Comparison of ENCODE assay signal across 25 cellular contexts in the genomic region with DNA sequence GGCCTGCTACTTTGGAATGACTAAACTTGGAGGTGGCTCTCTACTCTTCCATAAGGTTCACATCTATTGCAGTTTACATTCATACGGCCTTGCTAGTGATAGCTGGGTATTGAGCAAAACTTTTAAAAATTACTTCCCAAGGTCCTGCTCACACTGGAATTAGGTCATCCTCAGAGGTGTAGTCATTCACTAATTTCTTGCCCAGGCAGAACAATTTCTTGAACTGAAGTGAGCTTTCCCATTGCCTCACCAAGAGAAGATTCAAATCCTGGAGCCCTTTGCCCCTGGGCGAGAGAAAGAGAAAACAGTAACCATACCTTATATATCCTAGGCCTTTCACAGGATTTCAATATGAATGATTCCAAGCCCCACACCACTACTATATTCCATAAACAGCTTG.
DNase-seq lines count a peak whose midpoint lies in the region; FAIRE-seq and TF ChIP-seq lines count a peak whose summit lies in the region.
"Had no signal": no experiment of that assay in that cellular context is flagged by ENCODE, and none has a peak within 500 bp of the region (broad histone marks: within the 10 kb centered on the region; RNA-seq: fewer than 3 reads in every experiment).

No MANE protein-coding gene starts in this region.

- no peaks in the 10 kb centered on the region for H3K36me3 Mint-ChIP-seq in astrocyte (ENCODE audit: low read depth, unreplicated experiment)
- no peaks in the 10 kb centered on the region for H3K36me3 Mint-ChIP-seq in endodermal cell (ENCODE audit: low read depth)
- H3K36me3 Mint-ChIP-seq in neural progenitor cell: peaks cover 2% of the 10 kb centered on the region
- H3K36me3 Mint-ChIP-seq: CD8-positive, alpha-beta memory T cell; IgD-negative memory B cell had no signal

- H3K4me2 ChIP-seq in astrocyte (ENCODE audit: low read length): no peak overlapping the region
- H3K4me2 ChIP-seq in hepatocyte: no peak overlapping the region
- H3K4me2 ChIP-seq in neural progenitor cell: peak overlapping the region; percentile 27

- no peak overlapping the region for H3K9ac ChIP-seq in astrocyte (ENCODE audit: low read length)
- H3K9ac ChIP-seq in endodermal cell (ENCODE audit: extremely low read depth, low read length, poor library complexity, severe bottlenecking): no peak overlapping the region
- no peak overlapping the region for H3K9ac ChIP-seq in neural progenitor cell
- H3K9ac ChIP-seq: GM23248 had no signal

- DNase-seq in astrocyte (ENCODE audit: low read depth): no peak
- DNase-seq in endodermal cell: no peak
- no peak for DNase-seq in hepatocyte (ENCODE audit: low spot score)
- DNase-seq in neural progenitor cell (ENCODE audit: low spot score): no peak
- no peak for DNase-seq in right atrium auricular region (ENCODE audit: low spot score)
- no peak for DNase-seq in testis
- DNase-seq in NCI-H748 (lab: John Stamatoyannopoulos, UW; ENCODE audit: unreplicated experiment): no peak
- no peak for DNase-seq in glomerular visceral epithelial cell (ENCODE audit: extremely low spot score)
- DNase-seq: ACHN; BE2C; C1 segment of cervical spinal cord; CD4-positive, CD25-positive, alpha-beta regulatory T cell; CD8-positive, alpha-beta memory T cell; COR-L47; DMS 273 treated with DMSO at 0.1 percent for 48 hours; DMS53; DND-41; GM23248 had no signal

- H3K4me1 ChIP-seq in astrocyte (ENCODE audit: insufficient read depth, low read length): peaks cover 5% of the 10 kb centered on the region
- H3K4me1 ChIP-seq in endodermal cell (ENCODE audit: control insufficient read depth, insufficient read depth, low read length): no peaks in the 10 kb centered on the region
- H3K4me1 ChIP-seq in hepatocyte (ENCODE audit: insufficient read depth): no peaks in the 10 kb centered on the region
- peaks cover 17% of the 10 kb centered on the region for H3K4me1 ChIP-seq in neural progenitor cell
- H3K4me1 ChIP-seq in right atrium auricular region: no peaks in the 10 kb centered on the region
- no peaks in the 10 kb centered on the region for H3K4me1 ChIP-seq in testis
- H3K4me1 ChIP-seq: BE2C had no signal

- H3K4me1 Mint-ChIP-seq in astrocyte (ENCODE audit: low read depth, unreplicated experiment): peaks cover 27% of the 10 kb centered on the region
- H3K4me1 Mint-ChIP-seq in endodermal cell: peaks cover 34% of the 10 kb centered on the region
- peaks cover 22% of the 10 kb centered on the region for H3K4me1 Mint-ChIP-seq in neural progenitor cell
- H3K4me1 Mint-ChIP-seq: CD4-positive, CD25-positive, alpha-beta regulatory T cell; CD8-positive, alpha-beta memory T cell had no signal

- TF ChIP-seq CTCF in astrocyte (IDR thresholded peaks at IDR 0.05; ENCODE audit: insufficient read depth, low read depth, low read length) (no peak), endodermal cell (conservative IDR thresholded peaks at IDR 0.05) (no peak), hepatocyte (IDR thresholded peaks at IDR 0.05; ENCODE audit: poor library complexity) (no peak), neural progenitor cell (IDR thresholded peaks at IDR 0.05) (no peak), right atrium auricular region (IDR thresholded peaks at IDR 0.05) (no peak), testis (IDR thresholded peaks at IDR 0.05) (no peak)

- H4K20me1 ChIP-seq in astrocyte (ENCODE audit: insufficient read depth, low read length) (no peaks in the 10 kb centered on the region), hepatocyte (ENCODE audit: insufficient read depth, poor library complexity, severe bottlenecking) (no peaks in the 10 kb centered on the region), neural progenitor cell (ENCODE audit: low read depth) (no peaks in the 10 kb centered on the region)

- no peaks in the 10 kb centered on the region for H3K36me3 ChIP-seq in astrocyte (ENCODE audit: insufficient read depth, low read length)
- H3K36me3 ChIP-seq in endodermal cell (ENCODE audit: control insufficient read depth, insufficient read depth, low read length): no peaks in the 10 kb centered on the region
- H3K36me3 ChIP-seq in hepatocyte (replicated peaks; ENCODE audit: insufficient read depth, low read depth): no peaks in the 10 kb centered on the region
- H3K36me3 ChIP-seq in neural progenitor cell: no peaks in the 10 kb centered on the region
- no peaks in the 10 kb centered on the region for H3K36me3 ChIP-seq in right atrium auricular region
- no peaks in the 10 kb centered on the region for H3K36me3 ChIP-seq in testis (ENCODE audit: low read depth, missing control alignments)
- H3K36me3 ChIP-seq: BE2C, HAP-1 had no signal

- H3K9me3 ChIP-seq in astrocyte (ENCODE audit: insufficient read depth, low read depth, low read length) (no peaks in the 10 kb centered on the region), endodermal cell (ENCODE audit: control insufficient read depth, low read length) (no peaks in the 10 kb centered on the region), hepatocyte (ENCODE audit: low read depth) (no peaks in the 10 kb centered on the region), neural progenitor cell (ENCODE audit: low read depth) (no peaks in the 10 kb centered on the region), right atrium auricular region (no peaks in the 10 kb centered on the region), testis (no peaks in the 10 kb centered on the region)
- H3K9me3 ChIP-seq: BE2C, HAP-1 had no signal

- H2AFZ ChIP-seq in astrocyte (ENCODE audit: low read depth, low read length): no peak overlapping the region
- no peak overlapping the region for H2AFZ ChIP-seq in hepatocyte
- no peak overlapping the region for H2AFZ ChIP-seq in neural progenitor cell (replicated peaks)
- H2AFZ ChIP-seq: GM23248 had no signal

- H3F3A ChIP-seq in neural progenitor cell (ENCODE audit: low read depth): no peaks in the 10 kb centered on the region

- no peak for TF ChIP-seq POLR2A in testis (IDR thresholded peaks at IDR 0.05)

- H3K9me2 ChIP-seq in hepatocyte (replicated peaks; ENCODE audit: insufficient read depth): no peaks in the 10 kb centered on the region

- H3K79me2 ChIP-seq in astrocyte (ENCODE audit: insufficient read depth, low read length): no peaks in the 10 kb centered on the region
- no peaks in the 10 kb centered on the region for H3K79me2 ChIP-seq in hepatocyte
- no peaks in the 10 kb centered on the region for H3K79me2 ChIP-seq in neural progenitor cell (ENCODE audit: low read depth)

- no peaks in the 10 kb centered on the region for H3K27me3 ChIP-seq in astrocyte (ENCODE audit: insufficient read depth, low read length)
- no peaks in the 10 kb centered on the region for H3K27me3 ChIP-seq in endodermal cell (ENCODE audit: control insufficient read depth, insufficient read depth, low read length, poor library complexity, severe bottlenecking)
- H3K27me3 ChIP-seq in hepatocyte: no peaks in the 10 kb centered on the region
- no peaks in the 10 kb centered on the region for H3K27me3 ChIP-seq in neural progenitor cell
- H3K27me3 ChIP-seq in right atrium auricular region: no peaks in the 10 kb centered on the region
- H3K27me3 ChIP-seq in testis: no peaks in the 10 kb centered on the region
- H3K27me3 ChIP-seq: BE2C had no signal

- H3K4me3 ChIP-seq in astrocyte (ENCODE audit: insufficient read depth, low read depth, low read length) (no peak overlapping the region), endodermal cell (ENCODE audit: low read length) (no peak overlapping the region), hepatocyte (no peak overlapping the region), neural progenitor cell (no peak overlapping the region), right atrium auricular region (no peak overlapping the region), testis (no peak overlapping the region)
- H3K4me3 ChIP-seq: GM12878, GM23248, HAP-1 had no signal

- intact Hi-C loops in testis (cut with DNase I; ENCODE audit: low total_unique reads): no loop called here

- H3K27me3 Mint-ChIP-seq in astrocyte (ENCODE audit: low read depth, unreplicated experiment): no peaks in the 10 kb centered on the region
- no peaks in the 10 kb centered on the region for H3K27me3 Mint-ChIP-seq in endodermal cell (ENCODE audit: insufficient read depth)
- no peaks in the 10 kb centered on the region for H3K27me3 Mint-ChIP-seq in neural progenitor cell (ENCODE audit: insufficient read depth, low read depth)
- H3K27me3 Mint-ChIP-seq: CD4-positive, CD25-positive, alpha-beta regulatory T cell; CD8-positive, alpha-beta memory T cell; IgD-negative memory B cell had no signal

- H3K27ac ChIP-seq in astrocyte (ENCODE audit: low read depth, low read length) (no peak overlapping the region), endodermal cell (ENCODE audit: low read depth, low read length) (no peak overlapping the region), hepatocyte (peak overlapping the region; percentile 7), neural progenitor cell (no peak overlapping the region), right atrium auricular region (no peak overlapping the region), testis (no peak overlapping the region)
- H3K27ac ChIP-seq: GM23248, HL-60 had no signal

- H3K9me3 Mint-ChIP-seq in astrocyte (ENCODE audit: unreplicated experiment) (no peaks in the 10 kb centered on the region), endodermal cell (no peaks in the 10 kb centered on the region), neural progenitor cell (peaks cover 5% of the 10 kb centered on the region)
- H3K9me3 Mint-ChIP-seq: CD4-positive, CD25-positive, alpha-beta regulatory T cell; CD8-positive, alpha-beta memory T cell; IgD-negative memory B cell had no signal

- 90% methylated on average over 2 of the region's 2 CpGs; no CpG with 5 or more reads in 1 of the 2 experiments for WGBS in endodermal cell (ENCODE audit: insufficient coverage in 1 of 2, insufficient read length in 1 of 2), 2 experiments
- 84% methylated on average over 2 of the region's 2 CpGs for whole genome bisulfite sequencing in hepatocyte (ENCODE audit: low lambda C conversion rate, missing lambda C conversion rate)
- 87 to 94% methylated on average over 2 of the region's 2 CpGs for WGBS in testis, 2 donors

- no peak overlapping the region for H3K4me3 Mint-ChIP-seq in astrocyte (ENCODE audit: unreplicated experiment)
- no peak overlapping the region for H3K4me3 Mint-ChIP-seq in endodermal cell
- no peak overlapping the region for H3K4me3 Mint-ChIP-seq in neural progenitor cell
- H3K4me3 Mint-ChIP-seq: CD4-positive, CD25-positive, alpha-beta regulatory T cell; CD8-positive, alpha-beta memory T cell; IgD-negative memory B cell had no signal

- FAIRE-seq in astrocyte (lab: Jason Lieb, UNC): no peak
- FAIRE-seq: A204.1, GM12878, HepG2, HTR-8/SVneo had no signal

- H3K27ac Mint-ChIP-seq in astrocyte (ENCODE audit: unreplicated experiment): peak overlapping the region; percentile 34
- peak overlapping the region; percentile 47 for H3K27ac Mint-ChIP-seq in endodermal cell
- no peak overlapping the region for H3K27ac Mint-ChIP-seq in neural progenitor cell
- H3K27ac Mint-ChIP-seq: CD4-positive, CD25-positive, alpha-beta regulatory T cell; CD8-positive, alpha-beta memory T cell; IgD-negative memory B cell had no signal
